In the genomic region with DNA sequence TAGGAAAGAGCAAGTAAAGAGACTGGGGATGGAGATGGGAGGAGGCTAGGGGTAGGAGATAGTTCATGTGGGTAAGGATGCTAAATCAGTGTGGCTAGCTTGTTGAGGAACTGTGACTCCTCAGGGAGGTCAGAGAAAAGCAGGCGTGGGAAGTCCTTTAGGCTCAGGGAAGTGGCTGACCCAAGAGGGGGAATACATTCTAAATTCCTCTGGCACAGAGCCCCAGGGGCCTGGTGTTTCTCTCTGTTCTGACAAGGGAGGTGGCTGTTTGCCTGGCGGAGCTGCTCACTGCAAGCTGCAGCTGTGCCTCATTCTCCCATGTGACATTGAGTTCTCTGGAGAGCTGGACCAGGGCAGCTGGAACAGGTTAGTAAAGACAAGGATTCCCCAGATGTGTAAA, we compare ENCODE assay signal across 10 cellular contexts.
DNase-seq lines count a peak whose midpoint lies in the region; ATAC-seq, FAIRE-seq and TF ChIP-seq lines count a peak whose summit lies in the region.
"Had no signal": no experiment of that assay in that cellular context is flagged by ENCODE, and none has a peak within 500 bp of the region (broad histone marks: within the 10 kb centered on the region; RNA-seq: fewer than 3 reads in every experiment).

No MANE protein-coding gene starts in this region.

- POLR2A ChIA-PET in A549 (lab: Yijun Ruan, JAX), result interaction anchor here (0.6 to 1.9 kb wide), 12 partner anchors 29 to 534 kb away, joined by 3 to 13 read pairs (median 7); a partner anchor contains a TSS

- H3K36me3 ChIP-seq in mucosa of descending colon (ENCODE audit: low read depth), result no peaks in the 10 kb centered on the region

- no peak for TF ChIP-seq EP300 in A549 (IDR thresholded peaks at IDR 0.05)

- CTCF ChIA-PET in A549 (lab: Yijun Ruan, JAX), result interaction anchor here (1.1 to 2.8 kb wide), 6 partner anchors 11 to 153 kb away, joined by 3 to 12 read pairs (median 4); no protein-coding TSS in a partner anchor

- peaks cover 33% of the 10 kb centered on the region for H3K4me1 ChIP-seq in A549
- no peaks in the 10 kb centered on the region for H3K4me1 ChIP-seq in mucosa of descending colon (ENCODE audit: low read depth)

- DNase-seq in A549 (ENCODE audit: low read depth in 1 of 2, low spot score in 1 of 2) (peak in 1 of 2 experiments; percentile 27), LHCN-M2 (ENCODE audit: low read depth) (peak; percentile 95), dermis blood vessel endothelial cell (peak; percentile 55), mucosa of descending colon (peak; percentile 51 to 70 (median 53)), NCI-H446 treated with DMSO at 0.1 percent for 48 hours (lab: John Stamatoyannopoulos, UW) (no peak)
- DNase-seq: H7, NCI-H774 had no signal

- TF ChIP-seq RAD21 in A549 (conservative IDR thresholded peaks at IDR 0.05 in 1 of 2, IDR thresholded peaks at IDR 0.05 in 1 of 2), result no peak

- no peak for FAIRE-seq in A549 (lab: Jason Lieb, UNC)

- WGBS in A549 (ENCODE audit: missing lambda C conversion rate), result 88% methylated on average over 2 of the region's 2 CpGs

- intact Hi-C loops in mucosa of descending colon (cut with DNase I, micrococcal nuclease), result no loop called here

- H3K27ac ChIP-seq in A549, result peak overlapping the region; percentile 70 to 84

- H3K4me3 ChIP-seq in A549, result no peak overlapping the region
- H3K4me3 ChIP-seq in mucosa of descending colon, result no peak overlapping the region

- H3K9me3 ChIP-seq in A549, result peaks cover 9% of the 10 kb centered on the region; the same call in 1 of the 3 replicates
- H3K9me3 ChIP-seq in mucosa of descending colon, result no peaks in the 10 kb centered on the region

- ATAC-seq in A549 (peak in 1 of 2 experiments; percentile 7; a peak in 3 of 6 replicates), mucosa of descending colon (peak; percentile 58), HG02852 (IDR thresholded peaks at IDR 0.05; ENCODE audit: unreplicated experiment) (no peak), HG03135 (IDR thresholded peaks at IDR 0.05; ENCODE audit: unreplicated experiment) (no peak), HG03196 (IDR thresholded peaks at IDR 0.05; ENCODE audit: unreplicated experiment) (no peak)

- H3K4me2 ChIP-seq in A549, result peak overlapping the region; percentile 68

- TF ChIP-seq POLR2A in A549 (IDR thresholded peaks at IDR 0.05; ENCODE audit: low read length), result no peak

- TF ChIP-seq CTCF in A549 (IDR thresholded peaks at IDR 0.05) (no peak), mucosa of descending colon (IDR thresholded peaks at IDR 0.05) (no peak)

TF ChIP-seq in A549, 52 proteins besides CTCF, POLR2A, EP300 and RAD21:
- TF ChIP-seq MYC (IDR thresholded peaks at IDR 0.05; ENCODE audit: borderline replicate concordance, low read length) (no peak), KDM1A (IDR thresholded peaks at IDR 0.05; ENCODE audit: low read depth) (no peak), CEBPB (IDR thresholded peaks at IDR 0.05) (no peak), MAFK (IDR thresholded peaks at IDR 0.05; ENCODE audit: partially characterized antibody) (no peak), ZNF302 (CRISPR knock-in tag; IDR thresholded peaks at IDR 0.05) (no peak), PHF8 (IDR thresholded peaks at IDR 0.05; ENCODE audit: borderline replicate concordance, low read depth) (no peak), FOXS1 (CRISPR knock-in tag; IDR thresholded peaks at IDR 0.05) (no peak), ZC3H11A (IDR thresholded peaks at IDR 0.05) (no peak), CHD2 (IDR thresholded peaks at IDR 0.05; ENCODE audit: low read length, partially characterized antibody) (no peak), ESRRA (IDR thresholded peaks at IDR 0.05; ENCODE audit: borderline replicate concordance, low read length) (no peak)
- TF ChIP-seq, protein P1, sequence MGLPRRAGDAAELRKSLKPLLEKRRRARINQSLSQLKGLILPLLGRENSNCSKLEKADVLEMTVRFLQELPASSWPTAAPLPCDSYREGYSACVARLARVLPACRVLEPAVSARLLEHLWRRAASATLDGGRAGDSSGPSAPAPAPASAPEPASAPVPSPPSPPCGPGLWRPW (IDR thresholded peaks at IDR 0.05), result no peak
- TF ChIP-seq, protein P2, sequence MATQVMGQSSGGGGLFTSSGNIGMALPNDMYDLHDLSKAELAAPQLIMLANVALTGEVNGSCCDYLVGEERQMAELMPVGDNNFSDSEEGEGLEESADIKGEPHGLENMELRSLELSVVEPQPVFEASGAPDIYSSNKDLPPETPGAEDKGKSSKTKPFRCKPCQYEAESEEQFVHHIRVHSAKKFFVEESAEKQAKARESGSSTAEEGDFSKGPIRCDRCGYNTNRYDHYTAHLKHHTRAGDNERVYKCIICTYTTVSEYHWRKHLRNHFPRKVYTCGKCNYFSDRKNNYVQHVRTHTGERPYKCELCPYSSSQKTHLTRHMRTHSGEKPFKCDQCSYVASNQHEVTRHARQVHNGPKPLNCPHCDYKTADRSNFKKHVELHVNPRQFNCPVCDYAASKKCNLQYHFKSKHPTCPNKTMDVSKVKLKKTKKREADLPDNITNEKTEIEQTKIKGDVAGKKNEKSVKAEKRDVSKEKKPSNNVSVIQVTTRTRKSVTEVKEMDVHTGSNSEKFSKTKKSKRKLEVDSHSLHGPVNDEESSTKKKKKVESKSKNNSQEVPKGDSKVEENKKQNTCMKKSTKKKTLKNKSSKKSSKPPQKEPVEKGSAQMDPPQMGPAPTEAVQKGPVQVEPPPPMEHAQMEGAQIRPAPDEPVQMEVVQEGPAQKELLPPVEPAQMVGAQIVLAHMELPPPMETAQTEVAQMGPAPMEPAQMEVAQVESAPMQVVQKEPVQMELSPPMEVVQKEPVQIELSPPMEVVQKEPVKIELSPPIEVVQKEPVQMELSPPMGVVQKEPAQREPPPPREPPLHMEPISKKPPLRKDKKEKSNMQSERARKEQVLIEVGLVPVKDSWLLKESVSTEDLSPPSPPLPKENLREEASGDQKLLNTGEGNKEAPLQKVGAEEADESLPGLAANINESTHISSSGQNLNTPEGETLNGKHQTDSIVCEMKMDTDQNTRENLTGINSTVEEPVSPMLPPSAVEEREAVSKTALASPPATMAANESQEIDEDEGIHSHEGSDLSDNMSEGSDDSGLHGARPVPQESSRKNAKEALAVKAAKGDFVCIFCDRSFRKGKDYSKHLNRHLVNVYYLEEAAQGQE (IDR thresholded peaks at IDR 0.05), result no peak
- TF ChIP-seq, protein P3, sequence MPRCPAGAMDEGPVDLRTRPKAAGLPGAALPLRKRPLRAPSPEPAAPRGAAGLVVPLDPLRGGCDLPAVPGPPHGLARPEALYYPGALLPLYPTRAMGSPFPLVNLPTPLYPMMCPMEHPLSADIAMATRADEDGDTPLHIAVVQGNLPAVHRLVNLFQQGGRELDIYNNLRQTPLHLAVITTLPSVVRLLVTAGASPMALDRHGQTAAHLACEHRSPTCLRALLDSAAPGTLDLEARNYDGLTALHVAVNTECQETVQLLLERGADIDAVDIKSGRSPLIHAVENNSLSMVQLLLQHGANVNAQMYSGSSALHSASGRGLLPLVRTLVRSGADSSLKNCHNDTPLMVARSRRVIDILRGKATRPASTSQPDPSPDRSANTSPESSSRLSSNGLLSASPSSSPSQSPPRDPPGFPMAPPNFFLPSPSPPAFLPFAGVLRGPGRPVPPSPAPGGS (IDR thresholded peaks at IDR 0.05), result no peak
